In the genomic region with DNA sequence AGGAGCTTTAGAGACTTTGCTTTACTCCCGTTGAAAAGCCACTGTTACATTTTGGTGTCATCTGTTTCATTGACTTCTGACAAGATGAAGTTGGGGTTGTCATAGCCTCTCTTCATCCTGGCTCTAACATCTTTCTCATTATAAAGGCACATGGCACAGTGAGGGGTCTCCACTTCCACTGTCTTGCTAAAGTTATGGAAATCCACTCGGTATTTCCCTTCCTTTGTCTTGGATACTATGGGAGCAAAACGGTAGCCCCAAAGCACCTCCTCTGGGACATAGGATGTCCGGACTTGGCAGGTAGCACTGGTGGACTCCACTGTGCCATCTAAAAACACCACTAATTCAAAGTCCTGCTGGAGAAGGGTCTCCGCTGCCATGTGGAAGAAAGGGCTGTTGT, we compare ENCODE assay signal across 30 cellular contexts. TPM values are rescaled to one million over a fixed set of nuclear protein-coding genes. Genes with fewer than 3 reads are reported as not detected.
"Had no signal": no experiment of that assay in that cellular context is flagged by ENCODE, and none has a peak within 500 bp of the region (broad histone marks: within the 10 kb centered on the region; RNA-seq: fewer than 3 reads in every experiment).

No MANE protein-coding gene starts in this region.

- H3K27me3 ChIP-seq: adrenal gland, body of pancreas, colonic mucosa had no signal

- H3K27ac ChIP-seq: adrenal gland, body of pancreas, colonic mucosa had no signal

- H3K4me1 ChIP-seq: colonic mucosa had no signal

- H3K36me3 ChIP-seq: adrenal gland, colonic mucosa had no signal

- H3K4me1 Mint-ChIP-seq: endodermal cell had no signal

- H3K27me3 Mint-ChIP-seq: activated CD8-positive, alpha-beta T cell treated with anti-CD3 and anti-CD28 coated beads for 36 hours; activated naive CD4-positive, alpha-beta T cell treated with anti-CD3 and anti-CD28 coated beads, Interleukin-2, amount 50 U/mL, for 24 hours; activated naive CD8-positive, alpha-beta T cell treated with anti-CD3 and anti-CD28 coated beads for 36 hours; activated naive CD8-positive, alpha-beta T cell treated with anti-CD3 and anti-CD28 coated beads, Interleukin-2, amount 50 U/mL, for 24 hours; dendritic cell treated with granulocyte-macrophage colony-stimulating factor and Interleukin-4, amounts not matched to agents 40 ng/mL and 50 ng/mL, for 4 days had no signal

- ATAC-seq: activated CD8-positive, alpha-beta T cell treated with anti-CD3 and anti-CD28 coated beads for 36 hours; activated naive CD8-positive, alpha-beta T cell treated with anti-CD3 and anti-CD28 coated beads, Interleukin-2, amount 50 U/mL, for 24 hours; activated T-cell treated with anti-CD3 and anti-CD28 coated beads, Interleukin-2, amount 50 U/mL, for 4 hours; body of pancreas; esophagus mucosa had no signal

- H3K27ac Mint-ChIP-seq: activated CD8-positive, alpha-beta T cell treated with anti-CD3 and anti-CD28 coated beads for 36 hours; activated naive CD4-positive, alpha-beta T cell treated with anti-CD3 and anti-CD28 coated beads for 36 hours; activated naive CD4-positive, alpha-beta T cell treated with anti-CD3 and anti-CD28 coated beads, Interleukin-2, amount 50 U/mL, for 24 hours; activated naive CD8-positive, alpha-beta T cell treated with anti-CD3 and anti-CD28 coated beads for 36 hours; activated naive CD8-positive, alpha-beta T cell treated with anti-CD3 and anti-CD28 coated beads, Interleukin-2, amount 50 U/mL, for 24 hours; activated T-helper 2 cell treated with anti-CD3 and anti-CD28 coated beads, Interferon-gamma antibody, Interleukin-2, Interleukin-4, amounts not matched to agents 10 μg/mL and 5 μg/mL and 100 μg/mL, durations not matched to agents 14 hours and 24 hours and 36 hours; dendritic cell treated with granulocyte-macrophage colony-stimulating factor and Interleukin-4, amounts not matched to agents 40 ng/mL and 50 ng/mL, for 4 days; endodermal cell had no signal

- H3K4me3 ChIP-seq: adrenal gland, body of pancreas, colonic mucosa, dorsolateral prefrontal cortex had no signal

- H3K4me3 Mint-ChIP-seq: activated CD8-positive, alpha-beta T cell treated with anti-CD3 and anti-CD28 coated beads for 36 hours; activated naive CD4-positive, alpha-beta T cell treated with anti-CD3 and anti-CD28 coated beads for 36 hours; activated naive CD4-positive, alpha-beta T cell treated with anti-CD3 and anti-CD28 coated beads, Interleukin-2, amount 50 U/mL, for 24 hours; activated naive CD8-positive, alpha-beta T cell treated with anti-CD3 and anti-CD28 coated beads for 36 hours; activated naive CD8-positive, alpha-beta T cell treated with anti-CD3 and anti-CD28 coated beads, Interleukin-2, amount 50 U/mL, for 24 hours; activated T-cell treated with anti-CD3 and anti-CD28 coated beads, Interleukin-2, amount 50 U/mL, for 4 hours; dendritic cell treated with granulocyte-macrophage colony-stimulating factor and Interleukin-4, amounts not matched to agents 40 ng/mL and 50 ng/mL, for 4 days; endodermal cell had no signal

- DNase-seq: activated CD4-positive, alpha-beta T cell treated with anti-CD3 and anti-CD28 coated beads for 48 hours; activated CD4-positive, alpha-beta T cell treated with anti-CD3 and anti-CD28 coated beads, Interleukin-2, amount 50 U/mL, for 1 hour; activated CD4-positive, alpha-beta T cell treated with anti-CD3 and anti-CD28 coated beads, Interleukin-2, amount 50 U/mL, for 48 hours; activated CD8-positive, alpha-beta memory T cell treated with anti-CD3 and anti-CD28 coated beads for 24 hours; activated CD8-positive, alpha-beta T cell treated with anti-CD3 and anti-CD28 coated beads for 36 hours; activated effector memory CD4-positive, alpha-beta T cell treated with anti-CD3 and anti-CD28 coated beads, Interleukin-2, amount 50 U/mL, for 16 hours; activated naive CD4-positive, alpha-beta T cell treated with anti-CD3 and anti-CD28 coated beads for 36 hours; activated naive CD8-positive, alpha-beta T cell treated with anti-CD3 and anti-CD28 coated beads for 36 hours; activated naive CD8-positive, alpha-beta T cell treated with anti-CD3 and anti-CD28 coated beads, Interleukin-2, amount 50 U/mL, for 24 hours; activated T-cell treated with anti-CD3 and anti-CD28 coated beads, Interleukin-2, amount 50 U/mL, for 4 hours; adrenal gland; amygdala; aorta; body of pancreas; central memory CD4-positive, alpha-beta T cell; cerebellar nuclear complex; colonic mucosa; dorsolateral prefrontal cortex; effector memory CD4-positive, alpha-beta T cell; endodermal cell; foreskin fibroblast; head of caudate nucleus; T-helper 1 cell; T-helper 2 cell had no signal

- H3K9me3 Mint-ChIP-seq: activated CD8-positive, alpha-beta T cell treated with anti-CD3 and anti-CD28 coated beads for 36 hours; activated naive CD4-positive, alpha-beta T cell treated with anti-CD3 and anti-CD28 coated beads for 36 hours; activated naive CD8-positive, alpha-beta T cell treated with anti-CD3 and anti-CD28 coated beads for 36 hours; activated naive CD8-positive, alpha-beta T cell treated with anti-CD3 and anti-CD28 coated beads, Interleukin-2, amount 50 U/mL, for 24 hours; activated T-cell treated with anti-CD3 and anti-CD28 coated beads, Interleukin-2, amount 50 U/mL, for 4 hours; activated T-helper 2 cell treated with anti-CD3 and anti-CD28 coated beads, Interferon-gamma antibody, Interleukin-2, Interleukin-4, amounts not matched to agents 10 μg/mL and 5 μg/mL and 100 μg/mL, durations not matched to agents 14 hours and 24 hours and 36 hours; dendritic cell treated with granulocyte-macrophage colony-stimulating factor and Interleukin-4, amounts not matched to agents 40 ng/mL and 50 ng/mL, for 4 days; endodermal cell had no signal

RNA-seq across cellular contexts. Expression of gene KCNJ1, which starts 28.0 kb away (rescaled TPM):
- total RNA-seq: activated CD8-positive, alpha-beta T cell treated with anti-CD3 and anti-CD28 coated beads for 36 hours; activated naive CD4-positive, alpha-beta T cell treated with anti-CD3 and anti-CD28 coated beads for 36 hours; activated naive CD8-positive, alpha-beta T cell treated with anti-CD3 and anti-CD28 coated beads for 36 hours; activated T-cell treated with anti-CD3 and anti-CD28 coated beads, Interleukin-2, amount 50 U/mL, for 4 hours; activated T-helper 2 cell treated with anti-CD3 and anti-CD28 coated beads, Interferon-gamma antibody, Interleukin-2, Interleukin-4, amounts not matched to agents 10 μg/mL and 5 μg/mL and 100 μg/mL, durations not matched to agents 14 hours and 24 hours and 36 hours; adrenal gland; body of pancreas; colonic mucosa; endodermal cell; epithelial cell of proximal tubule; esophagus mucosa; frontal cortex had no signal
- polyA plus RNA-seq: aorta had no signal

RNA-seq across cellular contexts. Expression of gene KCNJ5, which starts 52.1 kb away (rescaled TPM):
- total RNA-seq: activated CD8-positive, alpha-beta T cell treated with anti-CD3 and anti-CD28 coated beads for 36 hours; activated naive CD4-positive, alpha-beta T cell treated with anti-CD3 and anti-CD28 coated beads for 36 hours; activated naive CD8-positive, alpha-beta T cell treated with anti-CD3 and anti-CD28 coated beads for 36 hours; activated T-cell treated with anti-CD3 and anti-CD28 coated beads, Interleukin-2, amount 50 U/mL, for 4 hours; activated T-helper 2 cell treated with anti-CD3 and anti-CD28 coated beads, Interferon-gamma antibody, Interleukin-2, Interleukin-4, amounts not matched to agents 10 μg/mL and 5 μg/mL and 100 μg/mL, durations not matched to agents 14 hours and 24 hours and 36 hours had no signal
